34 cellular contexts compared by ENCODE assay signal in the genomic region with DNA sequence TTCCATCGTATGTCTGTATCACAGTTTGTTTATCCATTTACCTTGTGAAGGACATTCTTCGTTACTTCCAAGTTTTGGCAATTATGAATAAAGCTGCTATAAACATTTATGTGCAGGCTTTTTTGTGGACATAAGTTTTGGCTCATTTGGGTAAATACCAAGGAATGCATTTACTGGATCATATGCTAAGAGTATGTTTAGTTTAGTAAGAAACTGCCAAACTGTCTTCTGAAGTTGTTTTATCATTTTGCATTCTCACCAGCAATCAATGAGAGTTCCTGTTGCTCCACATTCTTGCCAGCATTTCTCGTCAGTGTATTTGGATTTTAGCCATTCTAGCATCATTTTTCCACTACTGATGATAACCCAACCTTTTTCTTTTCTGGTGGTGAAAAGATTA.
"Had no signal": no experiment of that assay in that cellular context is flagged by ENCODE, and none has a peak within 500 bp of the region (broad histone marks: within the 10 kb centered on the region; RNA-seq: fewer than 3 reads in every experiment).

No MANE protein-coding gene starts in this region.

- H3K4me2 ChIP-seq: KMS-11 had no signal

- H3K9me3 ChIP-seq: MG63 had no signal

- H3K9ac ChIP-seq: KMS-11 had no signal

- H3K36me3 ChIP-seq: MG63 had no signal

- H3K27me3 ChIP-seq: MG63 had no signal

- DNase-seq: Karpas-422, Kasumi-1, MG63, MM.1S, MV-4-11, NCI-H1048, NCI-H1092, NCI-H1092 treated with DMSO at 0.1 percent for 48 hours, NCI-H1105, NCI-H1105 treated with DMSO at 0.1 percent for 48 hours, NCI-H1417, NCI-H1417 treated with DMSO at 0.1 percent for 48 hours, NCI-H1436, NCI-H1436 treated with DMSO at 0.1 percent for 48 hours, NCI-H146, NCI-H1694, NCI-H1694 treated with DMSO at 0.1 percent for 48 hours, NCI-H187, NCI-H187 treated with DMSO at 0.1 percent for 48 hours, NCI-H1930, NCI-H2029, NCI-H2029 treated with DMSO at 0.1 percent for 48 hours, NCI-H2081, NCI-H2081 treated with DMSO at 0.1 percent for 48 hours, NCI-H2107, NCI-H2171, NCI-H2171 treated with DMSO at 0.1 percent for 48 hours, NCI-H2227 treated with DMSO at 0.1 percent for 48 hours, NCI-H226, NCI-H345, NCI-H446, NCI-H446 treated with DMSO at 0.1 percent for 48 hours, NCI-H510A had no signal

- H3K4me3 ChIP-seq: MG63 had no signal

- H3K27ac ChIP-seq: KMS-11 had no signal
